13 cellular contexts compared by ENCODE assay signal in the genomic region with DNA sequence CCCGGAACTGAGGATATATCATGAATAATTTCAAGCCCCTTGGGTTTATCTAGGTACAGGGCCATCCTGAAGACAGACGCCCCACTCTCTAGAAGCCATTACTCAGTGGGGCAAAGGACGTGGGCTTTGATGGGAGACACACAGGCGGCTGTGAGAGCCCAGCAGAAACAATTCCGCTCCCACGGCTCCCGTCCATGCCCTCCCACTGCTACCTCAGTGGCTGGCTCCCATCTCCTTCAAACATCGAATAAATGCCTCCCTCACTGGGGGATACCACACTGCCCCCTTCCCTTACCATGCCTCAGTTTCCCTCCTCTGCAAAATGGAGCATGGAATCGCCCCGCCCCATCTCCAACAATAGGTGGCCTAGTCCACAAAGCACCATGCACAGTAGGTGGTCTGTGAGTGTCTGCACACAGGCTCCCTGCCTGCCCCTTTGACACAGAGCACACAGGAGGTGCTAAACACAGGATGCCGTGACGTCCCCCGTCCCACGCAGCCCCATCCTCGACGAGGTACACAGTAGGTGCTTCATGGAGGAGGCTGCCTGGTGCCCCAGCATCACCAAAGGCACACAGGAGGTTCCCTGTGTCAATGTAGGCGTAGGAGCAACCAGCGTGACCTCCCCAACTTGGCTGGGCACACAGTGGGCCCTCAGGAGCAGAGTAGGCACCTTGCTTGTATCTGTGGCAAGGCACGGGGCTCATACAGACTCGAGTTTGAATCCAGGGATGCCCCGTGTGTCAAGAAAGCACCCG. TPM values are rescaled to one million over a fixed set of nuclear protein-coding genes. Genes with fewer than 3 reads are reported as not detected.
DNase-seq lines count a peak whose midpoint lies in the region; ATAC-seq, FAIRE-seq and TF ChIP-seq lines count a peak whose summit lies in the region.
"Had no signal": no experiment of that assay in that cellular context is flagged by ENCODE, and none has a peak within 500 bp of the region (broad histone marks: within the 10 kb centered on the region; RNA-seq: fewer than 3 reads in every experiment).

No MANE protein-coding gene starts in this region.

- H3K4me1 Mint-ChIP-seq in activated T-cell treated with anti-CD3 and anti-CD28 coated beads, Interleukin-2, amount 50 U/mL, for 72 hours (ENCODE audit: low read depth) = peaks cover 11% of the 10 kb centered on the region
- no peaks in the 10 kb centered on the region for H3K4me1 Mint-ChIP-seq in astrocyte (ENCODE audit: low read depth, unreplicated experiment)
- H3K4me1 Mint-ChIP-seq in immature natural killer cell = peaks cover 7 to 8% of the 10 kb centered on the region in 2 donors

- H3K27me3 Mint-ChIP-seq in activated T-cell treated with anti-CD3 and anti-CD28 coated beads, Interleukin-2, amount 50 U/mL, for 72 hours (ENCODE audit: low read depth) = peaks cover 13% of the 10 kb centered on the region
- H3K27me3 Mint-ChIP-seq in astrocyte (ENCODE audit: low read depth, unreplicated experiment) (peaks cover 7% of the 10 kb centered on the region), immature natural killer cell (ENCODE audit: low read depth in 3 of 3) (peaks cover 6 to 8% (median 6%) of the 10 kb centered on the region in 3 donors)

- no peak overlapping the region for H3K27ac ChIP-seq in astrocyte (ENCODE audit: low read depth, low read length)
- H3K27ac ChIP-seq in smooth muscle cell (ENCODE audit: low read depth) = no peak overlapping the region
- no peak overlapping the region for H3K27ac ChIP-seq in testis
- H3K27ac ChIP-seq: upper lobe of right lung had no signal

- intact Hi-C loops in testis (cut with DNase I; ENCODE audit: low total_unique reads) = no loop called here

- TF ChIP-seq CTCF in astrocyte (IDR thresholded peaks at IDR 0.05; ENCODE audit: insufficient read depth, low read depth, low read length) (no peak), smooth muscle cell (IDR thresholded peaks at IDR 0.05; ENCODE audit: borderline replicate concordance, insufficient read depth, poor library complexity, severe bottlenecking) (no peak), testis (IDR thresholded peaks at IDR 0.05) (no peak)

- H3K4me1 ChIP-seq in astrocyte (ENCODE audit: insufficient read depth, low read length) = peaks cover 14% of the 10 kb centered on the region
- peaks cover 16% of the 10 kb centered on the region for H3K4me1 ChIP-seq in smooth muscle cell (ENCODE audit: low read depth)
- H3K4me1 ChIP-seq in testis = peaks cover 12% of the 10 kb centered on the region

- H3K27ac Mint-ChIP-seq in activated T-cell treated with anti-CD3 and anti-CD28 coated beads, Interleukin-2, amount 50 U/mL, for 72 hours = no peak overlapping the region
- H3K27ac Mint-ChIP-seq in astrocyte (ENCODE audit: unreplicated experiment) (no peak overlapping the region), immature natural killer cell (no peak overlapping the region)

- H3K4me2 ChIP-seq in astrocyte (ENCODE audit: low read length) = peak overlapping the region; percentile 92
- peak overlapping the region; percentile 100 for H3K4me2 ChIP-seq in smooth muscle cell

- H4K20me1 ChIP-seq in astrocyte (ENCODE audit: insufficient read depth, low read length) (peaks cover 79% of the 10 kb centered on the region), smooth muscle cell (ENCODE audit: low read depth) (peaks cover 63% of the 10 kb centered on the region)

- WGBS in smooth muscle cell (ENCODE audit: low lambda C conversion rate) = 86% methylated on average over 22 of the region's 22 CpGs
- WGBS in testis, 2 donors = 72 to 75% methylated on average over 11 to 20 of the region's 22 CpGs

- no peak for FAIRE-seq in astrocyte (lab: Jason Lieb, UNC)
- FAIRE-seq: GM12892 had no signal

- H3K4me3 ChIP-seq in astrocyte (ENCODE audit: insufficient read depth, low read depth, low read length) (peak overlapping the region; percentile 60), smooth muscle cell (peak overlapping the region; percentile 91), testis (no peak overlapping the region)

- peaks cover 0 to 4% of the 10 kb centered on the region in 2 donors for H3K9me3 Mint-ChIP-seq in activated T-cell treated with anti-CD3 and anti-CD28 coated beads, Interleukin-2, amount 50 U/mL, for 72 hours
- H3K9me3 Mint-ChIP-seq in astrocyte (ENCODE audit: unreplicated experiment) = peaks cover 3% of the 10 kb centered on the region
- H3K9me3 Mint-ChIP-seq in immature natural killer cell = peaks cover 0 to 2% (median 0%) of the 10 kb centered on the region in 6 donors

- TF ChIP-seq POLR2A in testis (IDR thresholded peaks at IDR 0.05) = no peak

- H3F3A ChIP-seq in smooth muscle cell (ENCODE audit: low read depth) = no peaks in the 10 kb centered on the region

- H2AFZ ChIP-seq in astrocyte (ENCODE audit: low read depth, low read length) = no peak overlapping the region
- H2AFZ ChIP-seq in smooth muscle cell (ENCODE audit: low read depth) = no peak overlapping the region

- H3K4me3 Mint-ChIP-seq in activated T-cell treated with anti-CD3 and anti-CD28 coated beads, Interleukin-2, amount 50 U/mL, for 72 hours = peak overlapping the region; percentile 13 to 38
- H3K4me3 Mint-ChIP-seq in astrocyte (ENCODE audit: unreplicated experiment) (peak overlapping the region; percentile 73), immature natural killer cell (peak overlapping the region in 4 of 5 donors; percentile 64 to 81 (median 66))

- H3K79me2 ChIP-seq in astrocyte (ENCODE audit: insufficient read depth, low read length) = peaks cover 30% of the 10 kb centered on the region
- peaks cover 12% of the 10 kb centered on the region for H3K79me2 ChIP-seq in smooth muscle cell (ENCODE audit: low read depth)

- H3K9me3 ChIP-seq in astrocyte (ENCODE audit: insufficient read depth, low read depth, low read length) (no peaks in the 10 kb centered on the region), smooth muscle cell (replicated peaks; ENCODE audit: low read depth) (no peaks in the 10 kb centered on the region), testis (no peaks in the 10 kb centered on the region)
- H3K9me3 ChIP-seq: upper lobe of right lung had no signal

- no peaks in the 10 kb centered on the region for H3K36me3 Mint-ChIP-seq in activated T-cell treated with anti-CD3 and anti-CD28 coated beads, Interleukin-2, amount 50 U/mL, for 72 hours (ENCODE audit: insufficient read depth in 2 of 2)
- no peaks in the 10 kb centered on the region for H3K36me3 Mint-ChIP-seq in astrocyte (ENCODE audit: low read depth, unreplicated experiment)
- no peaks in the 10 kb centered on the region for H3K36me3 Mint-ChIP-seq in immature natural killer cell

- H3K36me3 ChIP-seq in astrocyte (ENCODE audit: insufficient read depth, low read length) (no peaks in the 10 kb centered on the region), smooth muscle cell (ENCODE audit: low read depth) (no peaks in the 10 kb centered on the region), testis (ENCODE audit: low read depth, missing control alignments) (no peaks in the 10 kb centered on the region)
- H3K36me3 ChIP-seq: upper lobe of right lung had no signal

- H3K27me3 ChIP-seq in astrocyte (ENCODE audit: insufficient read depth, low read length) (no peaks in the 10 kb centered on the region), smooth muscle cell (ENCODE audit: low read depth) (no peaks in the 10 kb centered on the region), testis (no peaks in the 10 kb centered on the region)

- no peak for DNase-seq in activated T-cell treated with anti-CD3 and anti-CD28 coated beads, Interleukin-2, amount 50 U/mL, for 72 hours
- DNase-seq in activated T-cell treated with anti-CD3 and anti-CD28 coated beads for 4 hours = no peak
- no peak for DNase-seq in astrocyte (ENCODE audit: low read depth)
- DNase-seq in immature natural killer cell = no peak
- no peak for DNase-seq in smooth muscle cell (lab: John Stamatoyannopoulos, UW; ENCODE audit: unreplicated experiment)
- DNase-seq in testis = no peak
- DNase-seq: DMS79; NCI-H1436 treated with DMSO at 0.1 percent for 48 hours; stimulated activated CD4-positive, alpha-beta T cell treated with anti-CD3 and anti-CD28 coated beads, Interleukin-12 subunit alpha, Interleukin-12 subunit beta, amount 100 ng/mL, for 4 hours had no signal

- no peak for ATAC-seq in activated T-cell treated with anti-CD3 and anti-CD28 coated beads, Interleukin-2, amount 50 U/mL, for 72 hours (replicated peaks in 1 of 2)
- ATAC-seq in HG03565 (IDR thresholded peaks at IDR 0.05; ENCODE audit: unreplicated experiment) (no peak), GM18502 (IDR thresholded peaks at IDR 0.05; ENCODE audit: poor library complexity, unreplicated experiment) (no peak)

- peak overlapping the region; percentile 67 for H3K9ac ChIP-seq in astrocyte (ENCODE audit: low read length)
- H3K9ac ChIP-seq in smooth muscle cell (ENCODE audit: low read depth) = no peak overlapping the region

RNA-seq across cellular contexts. Expression of a gene that starts 46.0 kb away (rescaled TPM):
- 1 to 10 TPM; 2.0 to 2.7 TPM for total RNA-seq in activated T-cell treated with anti-CD3 and anti-CD28 coated beads, Interleukin-2, amount 50 U/mL, for 72 hours
- 125 and 142 TPM in 2 replicates for total RNA-seq in astrocyte
- polyA plus RNA-seq in immature natural killer cell = under 1 TPM in 1 of 3 donors, not detected in 2; 0.10 TPM
- total RNA-seq in smooth muscle cell = 57.1 and 71.6 TPM in 2 replicates
- 24.8 and 30.2 TPM in 2 replicates for polyA plus RNA-seq in smooth muscle cell
- 100 to 1,000 TPM in 1 of 2 donors, 10 to 100 TPM in 1; 85.6 to 138 TPM for total RNA-seq in testis
- 27.1 TPM for polyA plus RNA-seq in testis (ENCODE audit: insufficient read depth, low read depth, low replicate concordance)

Comparison
In these comparisons a context has a peak if more than half of its experiments do, and no peak if none do; other contexts are left out.
1. H3K4me3 ChIP-seq: peak in astrocyte (single experiment) and smooth muscle cell (single experiment); none in testis (0 of 2).
2. RNA of a gene that starts 46.0 kb away (total RNA-seq): 85.6 to 138 TPM in testis, 125 to 142 TPM in astrocyte and 57.1 to 71.6 TPM in smooth muscle cell; 2.0 to 2.7 TPM in activated T-cell treated with anti-CD3 and anti-CD28 coated beads, Interleukin-2, amount 50 U/mL, for 72 hours; every median in the first group is over 10 times any median in the second.
3. Peak in every context shown above with its lines, with median percentiles within 50 percentile points of each other: H3K4me3 Mint-ChIP-seq.